16 cellular contexts compared by ENCODE assay signal in the genomic region with DNA sequence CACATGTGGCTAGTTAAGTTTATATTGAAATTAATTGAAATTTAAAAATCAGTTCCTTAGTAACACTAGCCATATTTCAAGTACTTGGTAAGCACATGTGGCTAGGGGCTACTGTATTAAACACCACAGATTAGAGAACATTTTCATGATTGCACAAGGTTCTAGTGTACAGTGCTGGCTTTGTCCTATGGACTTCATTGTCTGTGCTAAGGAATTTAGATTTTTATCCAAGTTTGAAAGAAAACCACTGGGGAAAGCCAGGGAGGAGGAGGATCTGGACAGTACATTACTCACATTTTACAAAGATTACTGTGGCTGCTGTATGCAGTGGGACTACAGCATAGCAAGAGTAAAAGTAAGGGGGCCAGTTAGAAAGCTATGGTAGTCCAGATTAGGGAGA. TPM values are rescaled to one million over a fixed set of nuclear protein-coding genes. Genes with fewer than 3 reads are reported as not detected.
DNase-seq lines count a peak whose midpoint lies in the region; TF ChIP-seq lines count a peak whose summit lies in the region.
"Had no signal": no experiment of that assay in that cellular context is flagged by ENCODE, and none has a peak within 500 bp of the region (broad histone marks: within the 10 kb centered on the region; RNA-seq: fewer than 3 reads in every experiment).

No MANE protein-coding gene starts in this region.

- no peak overlapping the region for H3K4ac ChIP-seq in trophoblast cell (ENCODE audit: low read depth, low read length)

- TF ChIP-seq CTCF in fibroblast of mammary gland (conservative IDR thresholded peaks at IDR 0.05; ENCODE audit: control insufficient read depth, insufficient read depth, low read depth, low read length) = no peak

- no peaks in the 10 kb centered on the region for H3K9me3 ChIP-seq in trophoblast cell (ENCODE audit: insufficient read depth, low read depth, low read length)
- H3K9me3 ChIP-seq: SJCRH30 had no signal

- no peak overlapping the region for H4K12ac ChIP-seq in trophoblast cell (ENCODE audit: low read depth, low read length)

- no peak overlapping the region for H2BK12ac ChIP-seq in trophoblast cell (ENCODE audit: low read length)

- no peak overlapping the region for H3K23ac ChIP-seq in trophoblast cell (ENCODE audit: low read length)

- no peak overlapping the region for H3K4me2 ChIP-seq in trophoblast cell (ENCODE audit: low read length)

- H3K79me2 ChIP-seq in trophoblast cell (ENCODE audit: control insufficient read depth, insufficient read depth, low read length, poor library complexity) = no peaks in the 10 kb centered on the region

- H3K79me1 ChIP-seq in trophoblast cell (ENCODE audit: low read length) = no peaks in the 10 kb centered on the region

- no peak overlapping the region for H3K27ac ChIP-seq in trophoblast cell (ENCODE audit: low read depth, low read length)
- H3K27ac ChIP-seq: SJCRH30 had no signal

- no peak overlapping the region for H3K4me3 ChIP-seq in fibroblast of mammary gland (ENCODE audit: control insufficient read depth, low read depth, low read length)
- no peak overlapping the region for H3K4me3 ChIP-seq in trophoblast cell (ENCODE audit: low read depth, low read length)
- H3K4me3 ChIP-seq: SJCRH30 had no signal

- no peak overlapping the region for H2AFZ ChIP-seq in trophoblast cell (ENCODE audit: insufficient read depth, low read length, poor library complexity)

- no peak overlapping the region for H4K91ac ChIP-seq in trophoblast cell (ENCODE audit: low read depth, low read length)

- no peak overlapping the region for H2BK5ac ChIP-seq in trophoblast cell (ENCODE audit: low read depth, low read length, poor library complexity)

- H3K9ac ChIP-seq in trophoblast cell (ENCODE audit: low read length) = no peak overlapping the region

- H2AK5ac ChIP-seq in trophoblast cell (ENCODE audit: low read length) = no peak overlapping the region

- no peaks in the 10 kb centered on the region for H3K4me1 ChIP-seq in trophoblast cell (ENCODE audit: control insufficient read depth in 1 of 2, insufficient read depth in 2 of 2, low read length in 2 of 2)
- H3K4me1 ChIP-seq: SJCRH30 had no signal

- no peak overlapping the region for H3K18ac ChIP-seq in trophoblast cell (ENCODE audit: low read length)

- no peak overlapping the region for H3K14ac ChIP-seq in trophoblast cell (ENCODE audit: low read length)

- H4K8ac ChIP-seq in trophoblast cell (ENCODE audit: low read depth, low read length) = no peak overlapping the region

- no peaks in the 10 kb centered on the region for H3K27me3 ChIP-seq in trophoblast cell (ENCODE audit: insufficient read depth, low read length)
- H3K27me3 ChIP-seq: SJCRH30 had no signal

- peaks cover 0 to 2% of the 10 kb centered on the region in 2 experiments for H3K36me3 ChIP-seq in trophoblast cell (ENCODE audit: control insufficient read depth in 1 of 2, insufficient read depth in 2 of 2, low read length in 2 of 2)
- H3K36me3 ChIP-seq: SJCRH30 had no signal

- no peak overlapping the region for H2BK120ac ChIP-seq in trophoblast cell (ENCODE audit: insufficient read depth, low read length, poor library complexity)

- peak; percentile 58 for DNase-seq in EH (ENCODE audit: low read depth)
- peak; percentile 0 for DNase-seq in amniotic epithelial cell (ENCODE audit: low read depth)
- peak; percentile 53 for DNase-seq in fibroblast of mammary gland (ENCODE audit: low read depth)
- DNase-seq in trophoblast cell = peak; percentile 44 to 62
- DNase-seq in NCI-H510A treated with DMSO at 0.1 percent for 48 hours (lab: John Stamatoyannopoulos, UW) = no peak
- DNase-seq in NCI-H510A (lab: John Stamatoyannopoulos, UW) = no peak
- DNase-seq in GOT3 (lab: John Stamatoyannopoulos, UW) = no peak
- DNase-seq: ACHN, C1 segment of cervical spinal cord, DND-41, GDM1, NCI-H1417, NCI-H187 treated with DMSO at 0.1 percent for 48 hours, NCI-H446 treated with DMSO at 0.1 percent for 48 hours, NCI-H774, SJCRH30 had no signal

RNA-seq across cellular contexts. Expression of a gene that starts 13.9 kb away (rescaled TPM):
- polyA plus RNA-seq in trophoblast cell (2013) = 6.8 and 7.4 TPM in 2 replicates

Comparison
In these comparisons a context has a peak if more than half of its experiments do, and no peak if none do; other contexts are left out.
1. DNase-seq: peak in EH (single experiment), amniotic epithelial cell (single experiment), fibroblast of mammary gland (single experiment) and trophoblast cell (2 of 2); none in NCI-H510A treated with DMSO at 0.1 percent for 48 hours (single experiment), NCI-H510A (single experiment) and GOT3 (single experiment).